In genomic region chr13:113927661-113928581, GRCh38 we compare ENCODE assay signal across 10 cellular contexts. TPM values are rescaled to one million over a fixed set of nuclear protein-coding genes. Genes with fewer than 3 reads are reported as not detected.
DNase-seq lines count a peak whose midpoint lies in the region; ATAC-seq and TF ChIP-seq lines count a peak whose summit lies in the region.
"Had no signal": no experiment of that assay in that cellular context is flagged by ENCODE, and none has a peak within 500 bp of the region (broad histone marks: within the 10 kb centered on the region; RNA-seq: fewer than 3 reads in every experiment).

No MANE protein-coding gene starts in this region.

- no peaks in the 10 kb centered on the region for H3K36me3 ChIP-seq in stomach

- H3K36me3 Mint-ChIP-seq in MCF 10A (ENCODE audit: insufficient read depth, unreplicated experiment): peaks cover 7% of the 10 kb centered on the region

- peaks cover 20% of the 10 kb centered on the region for H3K4me1 Mint-ChIP-seq in MCF 10A (ENCODE audit: insufficient read depth, unreplicated experiment)

- no peak for ATAC-seq in HG02970 (IDR thresholded peaks at IDR 0.05; ENCODE audit: low FRiP score, unreplicated experiment)

- TF ChIP-seq POLR2A in stomach (IDR thresholded peaks at IDR 0.05): no peak

- CTCF ChIA-PET in MCF 10A (lab: Yijun Ruan, JAX): no interaction called here

- POLR2A ChIA-PET in MCF 10A (lab: Yijun Ruan, JAX): interaction anchor here (0.7 kb wide), 1 partner anchor 251 kb away, joined by 4 read pairs; no protein-coding TSS in a partner anchor

- peaks cover 10% of the 10 kb centered on the region for H3K27me3 Mint-ChIP-seq in MCF 10A (ENCODE audit: insufficient read depth, unreplicated experiment)

- no peak overlapping the region for H3K27ac Mint-ChIP-seq in MCF 10A (ENCODE audit: low read depth, unreplicated experiment)

- peak overlapping the region; percentile 11 to 81 (median 61) for H3K27ac ChIP-seq in stomach

- no TSS peak for BruUV-seq in MCF 10A (replicated peaks; lab: Mats Ljungman, UMichigan)

- TF ChIP-seq CTCF in MCF 10A (IDR thresholded peaks at IDR 0.05; ENCODE audit: unreplicated experiment): no peak
- no peak for TF ChIP-seq CTCF in stomach (IDR thresholded peaks at IDR 0.05)

- no peaks in the 10 kb centered on the region for H3K9me3 Mint-ChIP-seq in MCF 10A (ENCODE audit: unreplicated experiment)

- intact Hi-C loops in MCF 10A (cut with micrococcal nuclease) (no loop called here), stomach (cut with DNase I; ENCODE audit: low total_unique reads) (no loop called here)

- no peak for TF ChIP-seq EP300 in stomach (IDR thresholded peaks at IDR 0.05)

- no peak overlapping the region for H3K4me3 ChIP-seq in stomach

- H3K27me3 ChIP-seq in stomach: peaks cover 0 to 6% (median 0%) of the 10 kb centered on the region in 3 donors

- DNase-seq in GOT3 (lab: John Stamatoyannopoulos, UW) (peak; percentile 37), MCF 10A (ENCODE audit: unreplicated experiment) (peak; percentile 92), iris pigment epithelial cell (ENCODE audit: low read depth) (peak; percentile 88), stomach (peak; percentile 32), UCSD-AML1 (lab: John Stamatoyannopoulos, UW; ENCODE audit: unreplicated experiment) (no peak), NCI-H526 (lab: John Stamatoyannopoulos, UW) (no peak), SHP77 (lab: John Stamatoyannopoulos, UW) (no peak)
- DNase-seq: effector CD8-positive, alpha-beta T cell; GDM1 had no signal

- no peaks in the 10 kb centered on the region for H3K9me3 ChIP-seq in stomach

- H3K4me3 Mint-ChIP-seq in MCF 10A (ENCODE audit: unreplicated experiment): peak overlapping the region; percentile 49

- H3K4me1 ChIP-seq in stomach: peaks cover 15 to 36% (median 30%) of the 10 kb centered on the region in 4 donors

- WGBS in stomach, 5 donors: 62 to 73% (median 66%) methylated on average over 35 to 36 of the region's 36 CpGs

RNA-seq across cellular contexts. Expression of gene C13orf46, which starts 46.0 kb away (rescaled TPM):
- total RNA-seq in MCF 10A (2022) (0.54 and 1.4 TPM in 2 replicates), stomach (10 to 100 TPM in 2 of 5 donors, 1 to 10 TPM in 1, under 1 TPM in 1, not detected in 1; 0.58 to 32.6 (median 12.0) TPM)
- polyA plus RNA-seq in stomach: 10 to 100 TPM in 1 of 3 donors, 1 to 10 TPM in 1, under 1 TPM in 1; 0.95 to 17.6 (median 8.7) TPM

Comparison
In these comparisons a context has a peak if more than half of its experiments do, and no peak if none do; other contexts are left out.
1. DNase-seq: peak in GOT3 (single experiment), MCF 10A (single experiment), iris pigment epithelial cell (single experiment) and stomach (single experiment); none in UCSD-AML1 (single experiment), NCI-H526 (0 of 2) and SHP77 (0 of 2).